1 cellular context compared by ENCODE assay signal in genomic region chr16:3596101-3596861, GRCh38.
TF ChIP-seq lines count a peak whose summit lies in the region.

No MANE protein-coding gene starts in this region.

TF ChIP-seq in HepG2, 621 proteins besides CTCF, POLR2A, EP300 and RAD21 (continued from another document and continues in another):
- peak; percentile 34; the same call in 1 of the 2 replicates for TF ChIP-seq MAZ (IDR thresholded peaks at IDR 0.05; ENCODE audit: borderline replicate concordance, low read depth, low read length)
- peak; percentile 41; the same call in 1 of the 2 replicates for TF ChIP-seq MAZ (CRISPR knock-in tag; IDR thresholded peaks at IDR 0.05; ENCODE audit: low read depth)
- TF ChIP-seq ATF4 (CRISPR knock-in tag; IDR thresholded peaks at IDR 0.05): 0 out of 4 replicates have a peak, but pooled peaks of 1 of the 2 experiments have one; percentile 31
- TF ChIP-seq TFE3 (CRISPR knock-in tag; IDR thresholded peaks at IDR 0.05): peak; percentile 72
- peak; percentile 78; the same call in 1 of the 2 replicates for TF ChIP-seq HMG20A (CRISPR knock-in tag; IDR thresholded peaks at IDR 0.05; ENCODE audit: borderline replicate concordance)
- peak; percentile 46; the same call in 1 of the 2 replicates for TF ChIP-seq ZNF761 (CRISPR knock-in tag; conservative IDR thresholded peaks at IDR 0.05)
- peak; percentile 79 for TF ChIP-seq ATF7-NPFF (CRISPR knock-in tag; IDR thresholded peaks at IDR 0.05; ENCODE audit: low read depth)
- no peak for TF ChIP-seq HNF1A (IDR thresholded peaks at IDR 0.05; ENCODE audit: low read depth)
- peak; percentile 51; the same call in 1 of the 2 replicates for TF ChIP-seq HNF1A (CRISPR knock-in tag; IDR thresholded peaks at IDR 0.05; ENCODE audit: borderline replicate concordance)
- peak; percentile 35; the same call in 1 of the 2 replicates for TF ChIP-seq ZNF629 (CRISPR knock-in tag; conservative IDR thresholded peaks at IDR 0.05)
- peak; percentile 78; the same call in 1 of the 2 replicates for TF ChIP-seq MIXL1 (CRISPR knock-in tag; IDR thresholded peaks at IDR 0.05)
- peak; percentile 27; the same call in 1 of the 2 replicates for TF ChIP-seq SIX4 (CRISPR knock-in tag; IDR thresholded peaks at IDR 0.05)
- TF ChIP-seq CSRNP1 (CRISPR knock-in tag; IDR thresholded peaks at IDR 0.05): peak; percentile 59; the same call in 1 of the 2 replicates
- peak; percentile 39; the same call in 1 of the 2 replicates for TF ChIP-seq RAD51 (IDR thresholded peaks at IDR 0.05; ENCODE audit: borderline replicate concordance)
- TF ChIP-seq, protein P1, sequence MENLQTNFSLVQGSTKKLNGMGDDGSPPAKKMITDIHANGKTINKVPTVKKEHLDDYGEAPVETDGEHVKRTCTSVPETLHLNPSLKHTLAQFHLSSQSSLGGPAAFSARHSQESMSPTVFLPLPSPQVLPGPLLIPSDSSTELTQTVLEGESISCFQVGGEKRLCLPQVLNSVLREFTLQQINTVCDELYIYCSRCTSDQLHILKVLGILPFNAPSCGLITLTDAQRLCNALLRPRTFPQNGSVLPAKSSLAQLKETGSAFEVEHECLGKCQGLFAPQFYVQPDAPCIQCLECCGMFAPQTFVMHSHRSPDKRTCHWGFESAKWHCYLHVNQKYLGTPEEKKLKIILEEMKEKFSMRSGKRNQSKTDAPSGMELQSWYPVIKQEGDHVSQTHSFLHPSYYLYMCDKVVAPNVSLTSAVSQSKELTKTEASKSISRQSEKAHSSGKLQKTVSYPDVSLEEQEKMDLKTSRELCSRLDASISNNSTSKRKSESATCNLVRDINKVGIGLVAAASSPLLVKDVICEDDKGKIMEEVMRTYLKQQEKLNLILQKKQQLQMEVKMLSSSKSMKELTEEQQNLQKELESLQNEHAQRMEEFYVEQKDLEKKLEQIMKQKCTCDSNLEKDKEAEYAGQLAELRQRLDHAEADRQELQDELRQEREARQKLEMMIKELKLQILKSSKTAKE (CRISPR knock-in tag; IDR thresholded peaks at IDR 0.05; ENCODE audit: borderline replicate concordance): peak; percentile 98
- TF ChIP-seq THAP9 (CRISPR knock-in tag; IDR thresholded peaks at IDR 0.05; ENCODE audit: borderline replicate concordance): no peak
- TF ChIP-seq GABPA (IDR thresholded peaks at IDR 0.05; ENCODE audit: low read depth, low read length): no peak
- no peak for TF ChIP-seq GABPA (CRISPR knock-in tag; IDR thresholded peaks at IDR 0.05; ENCODE audit: low read depth)
- no peak; the same call in 1 of the 2 replicates for TF ChIP-seq NCOA5 (CRISPR knock-in tag; IDR thresholded peaks at IDR 0.05)
- peak; percentile 66; the same call in 1 of the 2 replicates for TF ChIP-seq YEATS2 (CRISPR knock-in tag; IDR thresholded peaks at IDR 0.05; ENCODE audit: borderline replicate concordance)
- TF ChIP-seq ZNF746 (CRISPR knock-in tag; IDR thresholded peaks at IDR 0.05): 0 out of 2 replicates have a peak, but pooled peaks have one; percentile 56
- TF ChIP-seq, protein P2, sequence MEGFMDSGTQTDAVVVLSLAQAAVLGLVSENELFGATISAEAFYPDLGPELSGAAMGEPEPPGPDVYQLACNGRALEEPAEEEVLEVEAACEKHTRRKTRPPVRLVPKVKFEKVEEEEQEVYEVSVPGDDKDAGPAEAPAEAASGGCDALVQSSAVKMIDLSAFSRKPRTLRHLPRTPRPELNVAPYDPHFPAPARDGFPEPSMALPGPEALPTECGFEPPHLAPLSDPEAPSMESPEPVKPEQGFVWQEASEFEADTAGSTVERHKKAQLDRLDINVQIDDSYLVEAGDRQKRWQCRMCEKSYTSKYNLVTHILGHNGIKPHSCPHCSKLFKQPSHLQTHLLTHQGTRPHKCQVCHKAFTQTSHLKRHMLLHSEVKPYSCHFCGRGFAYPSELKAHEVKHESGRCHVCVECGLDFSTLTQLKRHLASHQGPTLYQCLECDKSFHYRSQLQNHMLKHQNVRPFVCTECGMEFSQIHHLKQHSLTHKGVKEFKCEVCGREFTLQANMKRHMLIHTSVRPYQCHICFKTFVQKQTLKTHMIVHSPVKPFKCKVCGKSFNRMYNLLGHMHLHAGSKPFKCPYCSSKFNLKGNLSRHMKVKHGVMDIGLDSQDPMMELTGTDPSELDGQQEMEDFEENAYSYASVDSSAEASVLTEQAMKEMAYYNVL (CRISPR knock-in tag; IDR thresholded peaks at IDR 0.05; ENCODE audit: borderline replicate concordance): peak; percentile 58; the same call in 1 of the 2 replicates
- peak; percentile 91 for TF ChIP-seq RXRB (CRISPR knock-in tag; IDR thresholded peaks at IDR 0.05; ENCODE audit: borderline replicate concordance)
- TF ChIP-seq ZNF607 (CRISPR knock-in tag; IDR thresholded peaks at IDR 0.05; ENCODE audit: borderline replicate concordance): peak; percentile 87
- peak; percentile 81; the same call in 1 of the 2 replicates for TF ChIP-seq ISL2 (CRISPR knock-in tag; IDR thresholded peaks at IDR 0.05)
- TF ChIP-seq SP140L (CRISPR knock-in tag; IDR thresholded peaks at IDR 0.05; ENCODE audit: borderline replicate concordance): no peak
- no peak for TF ChIP-seq ZNF619 (CRISPR knock-in tag; IDR thresholded peaks at IDR 0.05)
- TF ChIP-seq, protein P3, sequence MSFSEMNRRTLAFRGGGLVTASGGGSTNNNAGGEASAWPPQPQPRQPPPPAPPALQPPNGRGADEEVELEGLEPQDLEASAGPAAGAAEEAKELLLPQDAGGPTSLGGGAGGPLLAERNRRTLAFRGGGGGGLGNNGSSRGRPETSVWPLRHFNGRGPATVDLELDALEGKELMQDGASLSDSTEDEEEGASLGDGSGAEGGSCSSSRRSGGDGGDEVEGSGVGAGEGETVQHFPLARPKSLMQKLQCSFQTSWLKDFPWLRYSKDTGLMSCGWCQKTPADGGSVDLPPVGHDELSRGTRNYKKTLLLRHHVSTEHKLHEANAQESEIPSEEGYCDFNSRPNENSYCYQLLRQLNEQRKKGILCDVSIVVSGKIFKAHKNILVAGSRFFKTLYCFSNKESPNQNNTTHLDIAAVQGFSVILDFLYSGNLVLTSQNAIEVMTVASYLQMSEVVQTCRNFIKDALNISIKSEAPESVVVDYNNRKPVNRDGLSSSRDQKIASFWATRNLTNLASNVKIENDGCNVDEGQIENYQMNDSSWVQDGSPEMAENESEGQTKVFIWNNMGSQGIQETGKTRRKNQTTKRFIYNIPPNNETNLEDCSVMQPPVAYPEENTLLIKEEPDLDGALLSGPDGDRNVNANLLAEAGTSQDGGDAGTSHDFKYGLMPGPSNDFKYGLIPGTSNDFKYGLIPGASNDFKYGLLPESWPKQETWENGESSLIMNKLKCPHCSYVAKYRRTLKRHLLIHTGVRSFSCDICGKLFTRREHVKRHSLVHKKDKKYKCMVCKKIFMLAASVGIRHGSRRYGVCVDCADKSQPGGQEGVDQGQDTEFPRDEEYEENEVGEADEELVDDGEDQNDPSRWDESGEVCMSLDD (CRISPR knock-in tag; IDR thresholded peaks at IDR 0.05; ENCODE audit: borderline replicate concordance): peak; percentile 79
- peak; percentile 84 for TF ChIP-seq NCOA2 (CRISPR knock-in tag; IDR thresholded peaks at IDR 0.05)
- no peak for TF ChIP-seq CBX2 (IDR thresholded peaks at IDR 0.05; ENCODE audit: low read depth, low read length)
- no peak for TF ChIP-seq CBX2 (CRISPR knock-in tag; IDR thresholded peaks at IDR 0.05; ENCODE audit: low read depth)
- peak; percentile 73; the same call in 1 of the 2 replicates for TF ChIP-seq ZNF878 (CRISPR knock-in tag; IDR thresholded peaks at IDR 0.05)
- TF ChIP-seq, protein P4, sequence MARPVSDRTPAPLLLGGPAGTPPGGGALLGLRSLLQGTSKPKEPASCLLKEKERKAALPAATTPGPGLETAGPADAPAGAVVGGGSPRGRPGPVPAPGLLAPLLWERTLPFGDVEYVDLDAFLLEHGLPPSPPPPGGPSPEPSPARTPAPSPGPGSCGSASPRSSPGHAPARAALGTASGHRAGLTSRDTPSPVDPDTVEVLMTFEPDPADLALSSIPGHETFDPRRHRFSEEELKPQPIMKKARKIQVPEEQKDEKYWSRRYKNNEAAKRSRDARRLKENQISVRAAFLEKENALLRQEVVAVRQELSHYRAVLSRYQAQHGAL (CRISPR knock-in tag; IDR thresholded peaks at IDR 0.05; ENCODE audit: not compliant biosample characterization): peak; percentile 91
- no peak for TF ChIP-seq NFE2L2 (IDR thresholded peaks at IDR 0.05; ENCODE audit: low read length)
- peak; percentile 64; the same call in 1 of the 2 replicates for TF ChIP-seq ZNF333 (CRISPR knock-in tag; IDR thresholded peaks at IDR 0.05; ENCODE audit: borderline replicate concordance)
- TF ChIP-seq ZNF678 (CRISPR knock-in tag; IDR thresholded peaks at IDR 0.05): no peak
